ENCODE assay signal across 21 cellular contexts in the genomic region with DNA sequence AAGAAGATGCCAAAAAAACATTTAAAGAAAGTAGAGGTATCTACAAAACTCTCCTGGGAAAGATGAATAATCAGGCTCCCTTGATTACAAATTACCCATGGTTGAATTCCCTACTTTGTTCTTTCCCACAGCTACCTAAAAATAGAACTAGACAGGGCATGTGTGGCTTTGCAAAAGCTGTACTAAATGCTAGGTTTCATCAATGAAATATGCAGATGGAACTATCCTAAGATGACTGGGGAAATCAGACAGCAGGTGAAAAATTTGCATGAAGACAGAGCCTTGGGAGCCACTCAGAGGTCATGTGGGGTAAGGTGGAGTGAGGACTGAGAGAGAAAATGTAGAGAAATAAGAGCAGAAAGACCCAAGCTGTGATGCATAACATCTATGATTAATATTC. TPM values are rescaled to one million over a fixed set of nuclear protein-coding genes. Genes with fewer than 3 reads are reported as not detected.
DNase-seq lines count a peak whose midpoint lies in the region; ATAC-seq and TF ChIP-seq lines count a peak whose summit lies in the region.
"Had no signal": no experiment of that assay in that cellular context is flagged by ENCODE, and none has a peak within 500 bp of the region (broad histone marks: within the 10 kb centered on the region; RNA-seq: fewer than 3 reads in every experiment).

No MANE protein-coding gene starts in this region.

- no peak for TF ChIP-seq POLR2A in heart left ventricle (IDR thresholded peaks at IDR 0.05)

- peaks cover 7% of the 10 kb centered on the region for H3K36me3 ChIP-seq in smooth muscle cell (ENCODE audit: low read depth)
- H3K36me3 ChIP-seq in heart left ventricle = peaks cover 0 to 22% (median 0%) of the 10 kb centered on the region in 9 donors
- H3K36me3 ChIP-seq: BLaER1 had no signal

- H3K27ac ChIP-seq in smooth muscle cell (ENCODE audit: low read depth) = peak overlapping the region; percentile 76
- no peak overlapping the region for H3K27ac ChIP-seq in heart left ventricle
- H3K27ac ChIP-seq: BLaER1, lower lobe of right lung had no signal

- intact Hi-C loops in heart left ventricle (cut with DNase I) = no loop called here

- H3K4me3 ChIP-seq in fibroblast of the aortic adventitia (ENCODE audit: low read depth, low read length) (no peak overlapping the region), smooth muscle cell (no peak overlapping the region), heart left ventricle (no peak overlapping the region)
- H3K4me3 ChIP-seq: BLaER1, lower lobe of right lung had no signal

- no peak overlapping the region for H3K4me2 ChIP-seq in smooth muscle cell
- H3K4me2 ChIP-seq: BLaER1 had no signal

- TF ChIP-seq CTCF in fibroblast of the aortic adventitia (IDR thresholded peaks at IDR 0.05; ENCODE audit: insufficient read depth, low read length) = no peak
- no peak for TF ChIP-seq CTCF in smooth muscle cell (IDR thresholded peaks at IDR 0.05; ENCODE audit: borderline replicate concordance, insufficient read depth, poor library complexity, severe bottlenecking)
- TF ChIP-seq CTCF in heart left ventricle (IDR thresholded peaks at IDR 0.05) = no peak

- peak; percentile 91 for DNase-seq in M059J (ENCODE audit: low read depth)
- peak; percentile 53 for DNase-seq in amniotic epithelial cell (ENCODE audit: low read depth)
- peak; percentile 36 for DNase-seq in fibroblast of the aortic adventitia (ENCODE audit: low read depth)
- no peak for DNase-seq in smooth muscle cell (lab: John Stamatoyannopoulos, UW; ENCODE audit: unreplicated experiment)
- no peak for DNase-seq in heart left ventricle
- DNase-seq in KG1 (lab: John Stamatoyannopoulos, UW) = no peak
- DNase-seq: activated CD4-positive, CD25-positive, alpha-beta regulatory T cell; activated naive CD8-positive, alpha-beta T cell treated with anti-CD3 and anti-CD28 coated beads, Interleukin-2, amount 50 U/mL, for 24 hours; immature natural killer cell; lower lobe of right lung; naive thymus-derived CD4-positive, alpha-beta T cell; NCI-H1105 treated with DMSO at 0.1 percent for 48 hours; NK-92 treated with Interleukin-12 subunit alpha and Interleukin-12 subunit beta, amount 100 ng/mL, for 24 hours; Right ventricle myocardium superior; T-helper 17 cell had no signal

- peak overlapping the region; percentile 33 for H3K9ac ChIP-seq in smooth muscle cell (ENCODE audit: low read depth)
- H3K9ac ChIP-seq: BLaER1 had no signal

- no peaks in the 10 kb centered on the region for H4K20me1 ChIP-seq in smooth muscle cell (ENCODE audit: low read depth)
- H4K20me1 ChIP-seq: BLaER1 had no signal

- no peaks in the 10 kb centered on the region for H3K79me2 ChIP-seq in smooth muscle cell (ENCODE audit: low read depth)

- H3K4me1 ChIP-seq in smooth muscle cell (ENCODE audit: low read depth) = peaks cover 6% of the 10 kb centered on the region
- peaks cover 0 to 3% (median 0%) of the 10 kb centered on the region in 12 donors for H3K4me1 ChIP-seq in heart left ventricle
- H3K4me1 ChIP-seq: BLaER1 had no signal

- no peak for ATAC-seq in heart left ventricle
- ATAC-seq in GM21619 (IDR thresholded peaks at IDR 0.05; ENCODE audit: unreplicated experiment) = no peak
- ATAC-seq: activated naive CD8-positive, alpha-beta T cell treated with anti-CD3 and anti-CD28 coated beads, Interleukin-2, amount 50 U/mL, for 24 hours; lower lobe of right lung; naive thymus-derived CD4-positive, alpha-beta T cell; T-helper 17 cell had no signal

- H3K9me3 ChIP-seq in smooth muscle cell (replicated peaks; ENCODE audit: low read depth) = no peaks in the 10 kb centered on the region
- H3K9me3 ChIP-seq in heart left ventricle = no peaks in the 10 kb centered on the region
- H3K9me3 ChIP-seq: lower lobe of right lung had no signal

- no peak overlapping the region for H2AFZ ChIP-seq in smooth muscle cell (ENCODE audit: low read depth)

- H3F3A ChIP-seq in smooth muscle cell (ENCODE audit: low read depth) = no peaks in the 10 kb centered on the region

- H3K27me3 ChIP-seq in smooth muscle cell (ENCODE audit: low read depth) = no peaks in the 10 kb centered on the region
- no peaks in the 10 kb centered on the region for H3K27me3 ChIP-seq in heart left ventricle
- H3K27me3 ChIP-seq: BLaER1 had no signal

RNA-seq across cellular contexts. Expression of gene LAYN, which starts 14.7 kb away (rescaled TPM):
- total RNA-seq in M059J (2014; rRNA removed; shearing (Covaris generic)) = 108 and 113 TPM in 2 replicates
- total RNA-seq in fibroblast of the aortic adventitia (ENCODE audit: low replicate concordance) (34.2 and 48.7 TPM in 2 replicates), smooth muscle cell (61.0 and 67.4 TPM in 2 replicates), heart left ventricle (1 to 10 TPM; 2.1 to 6.9 (median 2.8) TPM)
- polyA plus RNA-seq in smooth muscle cell (52.6 and 64.5 TPM in 2 replicates), heart left ventricle (1 to 10 TPM; 1.2 to 4.4 TPM)

RNA-seq across cellular contexts. Expression of gene HOATZ, which starts 40.7 kb away (rescaled TPM):
- not detected in 2 replicates for total RNA-seq in M059J (2014; rRNA removed; shearing (Covaris generic))
- total RNA-seq in fibroblast of the aortic adventitia (ENCODE audit: low replicate concordance) = not detected in 2 replicates
- total RNA-seq in smooth muscle cell = 0.85 TPM in 1 of 2 replicates, not detected in the other
- polyA plus RNA-seq in smooth muscle cell = 1.2 and 1.5 TPM in 2 replicates
- total RNA-seq in heart left ventricle = not detected
- polyA plus RNA-seq in heart left ventricle = not detected
- total RNA-seq: activated CD8-positive, alpha-beta memory T cell treated with anti-CD3 and anti-CD28 coated beads for 36 hours; cerebellum; naive thymus-derived CD4-positive, alpha-beta T cell; posterior vena cava; Right ventricle myocardium superior; T-helper 17 cell had no signal
- polyA plus RNA-seq: immature natural killer cell; naive thymus-derived CD4-positive, alpha-beta T cell had no signal

RNA-seq across cellular contexts. Expression of gene BTG4, which starts 43.1 kb away (rescaled TPM):
- not detected in 2 replicates for total RNA-seq in M059J (2014; rRNA removed; shearing (Covaris generic))
- 0.36 TPM in 1 of 2 replicates, not detected in the other for total RNA-seq in fibroblast of the aortic adventitia (ENCODE audit: low replicate concordance)
- total RNA-seq in smooth muscle cell = not detected in 2 replicates
- polyA plus RNA-seq in smooth muscle cell = 0.21 and 0.47 TPM in 2 replicates
- not detected for total RNA-seq in heart left ventricle
- polyA plus RNA-seq in heart left ventricle = not detected
- total RNA-seq: activated CD8-positive, alpha-beta memory T cell treated with anti-CD3 and anti-CD28 coated beads for 36 hours; cerebellum; naive thymus-derived CD4-positive, alpha-beta T cell; posterior vena cava; Right ventricle myocardium superior; T-helper 17 cell; temporal lobe had no signal
- polyA plus RNA-seq: immature natural killer cell; naive thymus-derived CD4-positive, alpha-beta T cell had no signal

RNA-seq across cellular contexts. Expression of gene SIK2, which starts 47.0 kb away (rescaled TPM):
- 8.4 and 19.4 TPM in 2 replicates for total RNA-seq in M059J (2014; rRNA removed; shearing (Covaris generic))
- total RNA-seq in fibroblast of the aortic adventitia (ENCODE audit: low replicate concordance) (8.8 and 16.6 TPM in 2 replicates), smooth muscle cell (12.5 and 14.1 TPM in 2 replicates), heart left ventricle (10 to 100 TPM; 15.9 to 45.8 (median 27.7) TPM)
- polyA plus RNA-seq in smooth muscle cell (1.9 and 2.4 TPM in 2 replicates), heart left ventricle (10 to 100 TPM in 1 of 2 donors, 1 to 10 TPM in 1; 4.1 to 23.1 TPM)

Comparison
In these comparisons a context has a peak if more than half of its experiments do, and no peak if none do; other contexts are left out.
1. DNase-seq: peak in M059J (single experiment), amniotic epithelial cell (single experiment) and fibroblast of the aortic adventitia (single experiment); none in smooth muscle cell (single experiment), heart left ventricle (0 of 5) and KG1 (single experiment).